1 cellular context compared by ENCODE assay signal in genomic region chr6:35706468-35706867, GRCh38.
TF ChIP-seq lines count a peak whose summit lies in the region.

No MANE protein-coding gene starts in this region.

TF ChIP-seq in GM23338, 12 proteins besides CTCF, POLR2A, EP300 and RAD21 (continued from another document):
- TF ChIP-seq REST (IDR thresholded peaks at IDR 0.05; ENCODE audit: unreplicated experiment) (no peak), CREB1 (CRISPR knock-in tag; IDR thresholded peaks at IDR 0.05; ENCODE audit: low read depth) (no peak), ZNF462 (CRISPR knock-in tag; IDR thresholded peaks at IDR 0.05) (no peak)
TF ChIP-seq in GM23338: peak in this region for 0.
